In genomic region chr9:104863180-104863883, GRCh38 we compare ENCODE assay signal across 9 cellular contexts.
DNase-seq lines count a peak whose midpoint lies in the region; ATAC-seq, FAIRE-seq and TF ChIP-seq lines count a peak whose summit lies in the region.
"Had no signal": no experiment of that assay in that cellular context is flagged by ENCODE, and none has a peak within 500 bp of the region (broad histone marks: within the 10 kb centered on the region; RNA-seq: fewer than 3 reads in every experiment).

No MANE protein-coding gene starts in this region.

- TF ChIP-seq CTCF in OCI-LY7 (conservative IDR thresholded peaks at IDR 0.05; ENCODE audit: low read length), result peak; percentile 99
- peak; percentile 31 to 63 (median 42) for TF ChIP-seq CTCF in pancreas (IDR thresholded peaks at IDR 0.05)

- no peaks in the 10 kb centered on the region for H3K79me2 ChIP-seq in OCI-LY7 (ENCODE audit: insufficient read depth, low read depth, low read length)

- no peaks in the 10 kb centered on the region for H4K20me1 ChIP-seq in OCI-LY7 (ENCODE audit: insufficient read depth, low read length)

- WGBS in pancreas, 2 donors, result 29 to 35% methylated on average over 4 of the region's 4 CpGs

- BruUV-seq in OCI-LY7 (replicated peaks; lab: Mats Ljungman, UMichigan), result no TSS peak

- ATAC-seq in GM21723 (IDR thresholded peaks at IDR 0.05; ENCODE audit: unreplicated experiment) (peak; percentile 86), pancreas (peak; percentile 65 to 84 (median 78)), GM21825 (IDR thresholded peaks at IDR 0.05; ENCODE audit: unreplicated experiment) (no peak)

- CTCF ChIA-PET in OCI-LY7 (lab: Charles Lee; ENCODE audit: unreplicated experiment), result interaction anchor here (0.6 to 2.1 kb wide), 8 partner anchors 56 to 294 kb away, joined by 3 to 18 read pairs (median 4); partner anchors contain the start of gene ABCA1

- intact Hi-C loops in OCI-LY7 (cut with micrococcal nuclease; ENCODE audit: unreplicated experiment) (loop anchor here (1.0 to 5.0 kb wide), 4 partner anchors 63 to 551 kb away; no protein-coding TSS in a partner anchor), pancreas (cut with DNase I) (no loop called here)

- DNase-seq in GM03348 (ENCODE audit: low spot score), result peak; percentile 75
- peak; percentile 78 for DNase-seq in Jurkat, Clone E6-1 (ENCODE audit: low read depth, low spot score)
- peak; percentile 84 for DNase-seq in OCI-LY7 (ENCODE audit: low spot score)
- DNase-seq in activated naive CD4-positive, alpha-beta T cell treated with Interleukin-2 at 50 U/mL for 16 hours, result peak; percentile 34
- peak; percentile 67 for DNase-seq in glomerular visceral epithelial cell (ENCODE audit: extremely low spot score)
- peak in 2 of 6 donors; percentile 25 to 53 for DNase-seq in pancreas

- H3K4me1 ChIP-seq in OCI-LY7 (ENCODE audit: insufficient read depth, low read length, poor library complexity, severe bottlenecking) (peaks cover 29% of the 10 kb centered on the region), pancreas (peaks cover 0 to 11% (median 0%) of the 10 kb centered on the region in 3 donors)

- no peaks in the 10 kb centered on the region for H3K9me2 ChIP-seq in OCI-LY7 (ENCODE audit: insufficient read depth, low read length)

- H3K27ac ChIP-seq in OCI-LY7 (ENCODE audit: low read depth, low read length, poor library complexity, severe bottlenecking) (peak overlapping the region; percentile 18), pancreas (no peak overlapping the region)

- no peak for FAIRE-seq in pancreas (lab: Jason Lieb, UNC)

- H3K9me3 ChIP-seq in OCI-LY7 (ENCODE audit: low read length) (no peaks in the 10 kb centered on the region), pancreas (no peaks in the 10 kb centered on the region)

- no peaks in the 10 kb centered on the region for H3K27me3 ChIP-seq in pancreas

- H3K4me2 ChIP-seq in OCI-LY7 (ENCODE audit: low read length), result peak overlapping the region; percentile 22

- POLR2A ChIA-PET in OCI-LY7 (lab: Charles Lee), result interaction anchor here (0.9 to 5.9 kb wide), 8 partner anchors 9 to 295 kb away, joined by 3 to 36 read pairs (median 4); partner anchors contain the start of gene ABCA1

- peak overlapping the region; percentile 26; the same call in 1 of the 2 replicates for H2AFZ ChIP-seq in OCI-LY7 (ENCODE audit: low read length)

- H3K36me3 ChIP-seq in OCI-LY7 (ENCODE audit: insufficient read depth, low read length) (peaks cover 49% of the 10 kb centered on the region), pancreas (no peaks in the 10 kb centered on the region)

- H3K4me3 ChIP-seq in Jurkat, Clone E6-1 (ENCODE audit: low read length), result no peak overlapping the region
- H3K4me3 ChIP-seq in OCI-LY7 (ENCODE audit: low read depth, low read length, poor library complexity, severe bottlenecking) (no peak overlapping the region), pancreas (no peak overlapping the region)
- H3K4me3 ChIP-seq: skin epidermis had no signal
